9 cellular contexts compared by ENCODE assay signal in the genomic region with DNA sequence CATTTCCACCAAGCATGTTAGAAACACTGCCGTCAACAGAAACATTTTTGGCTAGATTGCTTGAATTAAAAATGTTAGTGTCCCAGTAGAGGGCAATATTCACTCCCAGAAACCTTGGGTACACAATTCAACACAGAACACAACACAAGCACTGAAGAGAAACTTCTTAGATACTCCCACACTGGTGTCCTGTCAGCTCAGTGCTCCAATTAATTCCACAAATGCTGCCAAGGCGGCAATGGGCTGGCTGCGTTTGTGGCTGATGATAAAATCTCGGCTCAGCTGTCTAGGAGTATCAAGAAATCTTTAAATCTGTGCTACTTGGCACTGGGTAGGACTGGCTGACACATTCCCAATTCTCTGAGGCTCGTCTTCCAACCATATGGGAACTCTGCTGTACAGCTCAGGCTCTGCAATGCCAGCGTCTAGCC. TPM values are rescaled to one million over a fixed set of nuclear protein-coding genes. Genes with fewer than 3 reads are reported as not detected.
DNase-seq lines count a peak whose midpoint lies in the region; ATAC-seq and TF ChIP-seq lines count a peak whose summit lies in the region.
"Had no signal": no experiment of that assay in that cellular context is flagged by ENCODE, and none has a peak within 500 bp of the region (broad histone marks: within the 10 kb centered on the region; RNA-seq: fewer than 3 reads in every experiment).

No MANE protein-coding gene starts in this region.

- no peaks in the 10 kb centered on the region for H3K9me2 ChIP-seq in GM23338 (ENCODE audit: insufficient read depth)

- H3K4me3 Mint-ChIP-seq in GM23338 (no peak overlapping the region), WTC11 (no peak overlapping the region), progenitor cell of endocrine pancreas (ENCODE audit: low read depth) (no peak overlapping the region)

- H3K4me1 ChIP-seq in GM23338 (ENCODE audit: insufficient read depth), result no peaks in the 10 kb centered on the region
- peaks cover 0 to 6% (median 0%) of the 10 kb centered on the region in 4 donors for H3K4me1 ChIP-seq in tibial artery

- no peak overlapping the region for H3K4me2 ChIP-seq in GM23338

- ATAC-seq in GM23338 (no peak), WTC11 (no peak), HG02588 (IDR thresholded peaks at IDR 0.05; ENCODE audit: unreplicated experiment) (no peak)

- H3K36me3 Mint-ChIP-seq in GM23338 (ENCODE audit: low read depth) (peaks cover 53% of the 10 kb centered on the region), WTC11 (peaks cover 26% of the 10 kb centered on the region), progenitor cell of endocrine pancreas (ENCODE audit: insufficient read depth) (peaks cover 6% of the 10 kb centered on the region)

- H3K27ac Mint-ChIP-seq in GM23338 (no peak overlapping the region), WTC11 (peak overlapping the region; percentile 87), progenitor cell of endocrine pancreas (no peak overlapping the region)

- H3K27me3 ChIP-seq in AG04450 (ENCODE audit: control insufficient read depth, insufficient read depth, low read length), result no peaks in the 10 kb centered on the region
- H3K27me3 ChIP-seq in GM23338 (ENCODE audit: insufficient read depth), result no peaks in the 10 kb centered on the region
- H3K27me3 ChIP-seq in tibial artery, result no peaks in the 10 kb centered on the region

- H3K9me3 ChIP-seq in AG04450 (ENCODE audit: control insufficient read depth, insufficient read depth, low read length), result no peaks in the 10 kb centered on the region
- no peaks in the 10 kb centered on the region for H3K9me3 ChIP-seq in tibial artery

- no peak overlapping the region for H3K27ac ChIP-seq in AG04450 (ENCODE audit: low read depth, low read length)
- H3K27ac ChIP-seq in GM23338 (ENCODE audit: low read depth), result no peak overlapping the region
- H3K27ac ChIP-seq in tibial artery, result no peak overlapping the region

- H3K4me3 ChIP-seq in AG04450 (ENCODE audit: low read depth, low read length) (no peak overlapping the region), GM23338 (no peak overlapping the region), tibial artery (no peak overlapping the region)

- DNase-seq in AG04450 (ENCODE audit: low read depth, low spot score), result no peak
- DNase-seq in GM23338 (ENCODE audit: low spot score), result no peak
- no peak for DNase-seq in WTC11 (ENCODE audit: low spot score)
- peak; percentile 73 for DNase-seq in left kidney (ENCODE audit: low read depth, low spot score)
- DNase-seq in central memory CD4-positive, alpha-beta T cell, result no peak
- DNase-seq in tibial artery, result no peak
- DNase-seq in progenitor cell of endocrine pancreas (ENCODE audit: low spot score, unreplicated experiment), result no peak
- DNase-seq: DMS153 had no signal

- intact Hi-C loops in tibial artery (cut with DNase I; ENCODE audit: low total_unique reads), result no loop called here

- peak; percentile 35 for TF ChIP-seq CTCF in AG04450 (IDR thresholded peaks at IDR 0.05; ENCODE audit: low read depth, low read length)
- peak; percentile 20 to 40; a peak in 2 of 4 replicates for TF ChIP-seq CTCF in GM23338 (conservative IDR thresholded peaks at IDR 0.05; ENCODE audit: low read depth in 2 of 2)
- no peak for TF ChIP-seq CTCF in WTC11 (IDR thresholded peaks at IDR 0.05)
- no peak for TF ChIP-seq CTCF in tibial artery (IDR thresholded peaks at IDR 0.05)
- TF ChIP-seq CTCF in progenitor cell of endocrine pancreas (IDR thresholded peaks at IDR 0.05; ENCODE audit: unreplicated experiment), result no peak

- peaks cover 2% of the 10 kb centered on the region; the same call in 1 of the 2 replicates for H3F3A ChIP-seq in GM23338 (replicated peaks; ENCODE audit: low read depth)

- POLR2A ChIA-PET in AG04450 (lab: Yijun Ruan, JAX) (no interaction called here), WTC11 (lab: Charles Lee) (no interaction called here)

- CTCF ChIA-PET in AG04450 (lab: Charles Lee) (interaction anchor here (1.0 kb wide), 1 partner anchor 38 kb away, joined by 3 read pairs; no protein-coding TSS in a partner anchor), WTC11 (lab: Charles Lee) (interaction anchor here (0.9 kb wide), 1 partner anchor 29 kb away, joined by 4 read pairs; no protein-coding TSS in a partner anchor)

- no peak overlapping the region for H2AFZ ChIP-seq in GM23338

- no peaks in the 10 kb centered on the region for H4K20me1 ChIP-seq in GM23338 (replicated peaks; ENCODE audit: insufficient read depth)

- H3K4me1 Mint-ChIP-seq in GM23338 (peaks cover 5% of the 10 kb centered on the region; the same call in 2 of the 3 replicates), WTC11 (peaks cover 10% of the 10 kb centered on the region), progenitor cell of endocrine pancreas (ENCODE audit: low read depth) (no peaks in the 10 kb centered on the region)

- H3K9me3 Mint-ChIP-seq in GM23338, result no peaks in the 10 kb centered on the region
- no peaks in the 10 kb centered on the region for H3K9me3 Mint-ChIP-seq in WTC11
- H3K9me3 Mint-ChIP-seq in progenitor cell of endocrine pancreas (ENCODE audit: low read depth), result no peaks in the 10 kb centered on the region

- H3K36me3 ChIP-seq in GM23338 (ENCODE audit: insufficient read depth) (no peaks in the 10 kb centered on the region), tibial artery (no peaks in the 10 kb centered on the region)

- peaks cover 3% of the 10 kb centered on the region; the same call in 1 of the 2 replicates for H3K79me2 ChIP-seq in GM23338 (replicated peaks; ENCODE audit: insufficient read depth)

- H3K27me3 Mint-ChIP-seq in GM23338 (ENCODE audit: insufficient read depth, low read depth, poor library complexity) (peaks cover 8% of the 10 kb centered on the region), WTC11 (ENCODE audit: low read depth) (no peaks in the 10 kb centered on the region), progenitor cell of endocrine pancreas (no peaks in the 10 kb centered on the region)

TF ChIP-seq in GM23338, 12 proteins besides CTCF, POLR2A, EP300 and RAD21 (continues in another document):
- TF ChIP-seq REST (IDR thresholded peaks at IDR 0.05; ENCODE audit: unreplicated experiment), result no peak

TF ChIP-seq in WTC11, 78 proteins besides CTCF, POLR2A, EP300 and RAD21 (continues in another document):
- TF ChIP-seq ZBTB43 (CRISPR knock-in tag; IDR thresholded peaks at IDR 0.05) (no peak), JUN (CRISPR knock-in tag; IDR thresholded peaks at IDR 0.05) (no peak)
- TF ChIP-seq, protein P1, sequence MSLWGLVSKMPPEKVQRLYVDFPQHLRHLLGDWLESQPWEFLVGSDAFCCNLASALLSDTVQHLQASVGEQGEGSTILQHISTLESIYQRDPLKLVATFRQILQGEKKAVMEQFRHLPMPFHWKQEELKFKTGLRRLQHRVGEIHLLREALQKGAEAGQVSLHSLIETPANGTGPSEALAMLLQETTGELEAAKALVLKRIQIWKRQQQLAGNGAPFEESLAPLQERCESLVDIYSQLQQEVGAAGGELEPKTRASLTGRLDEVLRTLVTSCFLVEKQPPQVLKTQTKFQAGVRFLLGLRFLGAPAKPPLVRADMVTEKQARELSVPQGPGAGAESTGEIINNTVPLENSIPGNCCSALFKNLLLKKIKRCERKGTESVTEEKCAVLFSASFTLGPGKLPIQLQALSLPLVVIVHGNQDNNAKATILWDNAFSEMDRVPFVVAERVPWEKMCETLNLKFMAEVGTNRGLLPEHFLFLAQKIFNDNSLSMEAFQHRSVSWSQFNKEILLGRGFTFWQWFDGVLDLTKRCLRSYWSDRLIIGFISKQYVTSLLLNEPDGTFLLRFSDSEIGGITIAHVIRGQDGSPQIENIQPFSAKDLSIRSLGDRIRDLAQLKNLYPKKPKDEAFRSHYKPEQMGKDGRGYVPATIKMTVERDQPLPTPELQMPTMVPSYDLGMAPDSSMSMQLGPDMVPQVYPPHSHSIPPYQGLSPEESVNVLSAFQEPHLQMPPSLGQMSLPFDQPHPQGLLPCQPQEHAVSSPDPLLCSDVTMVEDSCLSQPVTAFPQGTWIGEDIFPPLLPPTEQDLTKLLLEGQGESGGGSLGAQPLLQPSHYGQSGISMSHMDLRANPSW (CRISPR knock-in tag; conservative IDR thresholded peaks at IDR 0.05; ENCODE audit: low read depth), result no peak

RNA-seq across cellular contexts. Expression of gene BEND3, which starts 39.3 kb away (rescaled TPM):
- polyA plus RNA-seq in AG04450 (2011; rRNA removed) (0.81 and 1.1 TPM in 2 replicates), GM23338 (2016; fragmentation: Nextera tagmentation; extraction: Ambion mirVana) (8.6 and 9.2 TPM in 2 replicates)
- 2.6 TPM in 2 replicates for polyA minus RNA-seq in AG04450 (2011; rRNA and poly(A)+ RNA removed)
- total RNA-seq in GM23338 (2014; rRNA removed; shearing (Covaris generic)), result 30.5 and 33.7 TPM in 2 replicates
- total RNA-seq in WTC11 (2021) (25.4 to 33.8 TPM (median 33.3 TPM) in 3 replicates), progenitor cell of endocrine pancreas (22.4 and 23.6 TPM in 2 replicates)

RNA-seq across cellular contexts. Expression of gene MTRES1, which starts 48.0 kb away (rescaled TPM):
- polyA plus RNA-seq in AG04450 (2011; rRNA removed) (11.0 and 16.5 TPM in 2 replicates), GM23338 (2016; fragmentation: Nextera tagmentation; extraction: Ambion mirVana) (51.4 and 51.6 TPM in 2 replicates)
- 4.2 and 5.1 TPM in 2 replicates for polyA minus RNA-seq in AG04450 (2011; rRNA and poly(A)+ RNA removed)
- 11.1 and 19.0 TPM in 2 replicates for total RNA-seq in GM23338 (2014; rRNA removed; shearing (Covaris generic))
- total RNA-seq in WTC11 (2021) (17.2 to 21.0 TPM (median 20.7 TPM) in 3 replicates), progenitor cell of endocrine pancreas (16.8 and 18.3 TPM in 2 replicates)

Comparison
In these comparisons a context has a peak if more than half of its experiments do, and no peak if none do; other contexts are left out.
1. CTCF ChIP-seq: peak in AG04450 (single experiment) and GM23338 (2 of 2); none in WTC11 (single experiment), tibial artery (0 of 2) and progenitor cell of endocrine pancreas (single experiment).